In genomic region chr16:75457485-75458021, GRCh38 we compare ENCODE assay signal across 1 cellular context.
TF ChIP-seq lines count a peak whose summit lies in the region.

No MANE protein-coding gene starts in this region.

TF ChIP-seq in HepG2, 621 proteins besides CTCF, POLR2A, EP300 and RAD21:
- no peak for TF ChIP-seq ZNF790 (CRISPR knock-in tag; IDR thresholded peaks at IDR 0.05; ENCODE audit: borderline replicate concordance)
- TF ChIP-seq HMG20B (CRISPR knock-in tag; conservative IDR thresholded peaks at IDR 0.05), result no peak
- TF ChIP-seq SNAPC4 (CRISPR knock-in tag; IDR thresholded peaks at IDR 0.05), result no peak
- no peak for TF ChIP-seq AKNA (CRISPR knock-in tag; IDR thresholded peaks at IDR 0.05; ENCODE audit: borderline replicate concordance)
- TF ChIP-seq ATF6 (CRISPR knock-in tag; conservative IDR thresholded peaks at IDR 0.05), result no peak
- no peak for TF ChIP-seq TEAD2 (CRISPR knock-in tag; IDR thresholded peaks at IDR 0.05)
TF ChIP-seq in HepG2: peak in this region for 0.
